ENCODE assay signal across 1 cellular context in the genomic region with DNA sequence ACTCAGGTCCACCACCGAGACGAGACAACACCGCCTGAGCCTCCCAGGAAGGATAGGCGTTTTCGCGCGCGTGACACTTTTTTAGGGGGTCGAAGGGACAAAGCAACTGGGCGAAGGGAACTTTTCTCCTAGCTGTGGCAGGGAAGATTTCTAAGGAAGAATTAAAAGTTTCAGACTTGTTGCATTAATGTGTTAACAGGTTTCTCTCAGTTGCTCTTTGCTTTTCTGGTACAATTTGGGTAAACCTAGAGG.
TF ChIP-seq lines count a peak whose summit lies in the region.

No MANE protein-coding gene starts in this region.

TF ChIP-seq in K562, 482 proteins besides CTCF, POLR2A, EP300 and RAD21 (continued from another document):
- TF ChIP-seq, protein P1, sequence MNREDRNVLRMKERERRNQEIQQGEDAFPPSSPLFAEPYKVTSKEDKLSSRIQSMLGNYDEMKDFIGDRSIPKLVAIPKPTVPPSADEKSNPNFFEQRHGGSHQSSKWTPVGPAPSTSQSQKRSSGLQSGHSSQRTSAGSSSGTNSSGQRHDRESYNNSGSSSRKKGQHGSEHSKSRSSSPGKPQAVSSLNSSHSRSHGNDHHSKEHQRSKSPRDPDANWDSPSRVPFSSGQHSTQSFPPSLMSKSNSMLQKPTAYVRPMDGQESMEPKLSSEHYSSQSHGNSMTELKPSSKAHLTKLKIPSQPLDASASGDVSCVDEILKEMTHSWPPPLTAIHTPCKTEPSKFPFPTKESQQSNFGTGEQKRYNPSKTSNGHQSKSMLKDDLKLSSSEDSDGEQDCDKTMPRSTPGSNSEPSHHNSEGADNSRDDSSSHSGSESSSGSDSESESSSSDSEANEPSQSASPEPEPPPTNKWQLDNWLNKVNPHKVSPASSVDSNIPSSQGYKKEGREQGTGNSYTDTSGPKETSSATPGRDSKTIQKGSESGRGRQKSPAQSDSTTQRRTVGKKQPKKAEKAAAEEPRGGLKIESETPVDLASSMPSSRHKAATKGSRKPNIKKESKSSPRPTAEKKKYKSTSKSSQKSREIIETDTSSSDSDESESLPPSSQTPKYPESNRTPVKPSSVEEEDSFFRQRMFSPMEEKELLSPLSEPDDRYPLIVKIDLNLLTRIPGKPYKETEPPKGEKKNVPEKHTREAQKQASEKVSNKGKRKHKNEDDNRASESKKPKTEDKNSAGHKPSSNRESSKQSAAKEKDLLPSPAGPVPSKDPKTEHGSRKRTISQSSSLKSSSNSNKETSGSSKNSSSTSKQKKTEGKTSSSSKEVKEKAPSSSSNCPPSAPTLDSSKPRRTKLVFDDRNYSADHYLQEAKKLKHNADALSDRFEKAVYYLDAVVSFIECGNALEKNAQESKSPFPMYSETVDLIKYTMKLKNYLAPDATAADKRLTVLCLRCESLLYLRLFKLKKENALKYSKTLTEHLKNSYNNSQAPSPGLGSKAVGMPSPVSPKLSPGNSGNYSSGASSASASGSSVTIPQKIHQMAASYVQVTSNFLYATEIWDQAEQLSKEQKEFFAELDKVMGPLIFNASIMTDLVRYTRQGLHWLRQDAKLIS (CRISPR knock-in tag; IDR thresholded peaks at IDR 0.05): peak; percentile 87; the same call in 1 of the 2 replicates
- TF ChIP-seq MCM7 (IDR thresholded peaks at IDR 0.05) (no peak), EP400 (IDR thresholded peaks at IDR 0.05) (no peak; the same call in 1 of the 2 replicates)
- TF ChIP-seq, protein P2, sequence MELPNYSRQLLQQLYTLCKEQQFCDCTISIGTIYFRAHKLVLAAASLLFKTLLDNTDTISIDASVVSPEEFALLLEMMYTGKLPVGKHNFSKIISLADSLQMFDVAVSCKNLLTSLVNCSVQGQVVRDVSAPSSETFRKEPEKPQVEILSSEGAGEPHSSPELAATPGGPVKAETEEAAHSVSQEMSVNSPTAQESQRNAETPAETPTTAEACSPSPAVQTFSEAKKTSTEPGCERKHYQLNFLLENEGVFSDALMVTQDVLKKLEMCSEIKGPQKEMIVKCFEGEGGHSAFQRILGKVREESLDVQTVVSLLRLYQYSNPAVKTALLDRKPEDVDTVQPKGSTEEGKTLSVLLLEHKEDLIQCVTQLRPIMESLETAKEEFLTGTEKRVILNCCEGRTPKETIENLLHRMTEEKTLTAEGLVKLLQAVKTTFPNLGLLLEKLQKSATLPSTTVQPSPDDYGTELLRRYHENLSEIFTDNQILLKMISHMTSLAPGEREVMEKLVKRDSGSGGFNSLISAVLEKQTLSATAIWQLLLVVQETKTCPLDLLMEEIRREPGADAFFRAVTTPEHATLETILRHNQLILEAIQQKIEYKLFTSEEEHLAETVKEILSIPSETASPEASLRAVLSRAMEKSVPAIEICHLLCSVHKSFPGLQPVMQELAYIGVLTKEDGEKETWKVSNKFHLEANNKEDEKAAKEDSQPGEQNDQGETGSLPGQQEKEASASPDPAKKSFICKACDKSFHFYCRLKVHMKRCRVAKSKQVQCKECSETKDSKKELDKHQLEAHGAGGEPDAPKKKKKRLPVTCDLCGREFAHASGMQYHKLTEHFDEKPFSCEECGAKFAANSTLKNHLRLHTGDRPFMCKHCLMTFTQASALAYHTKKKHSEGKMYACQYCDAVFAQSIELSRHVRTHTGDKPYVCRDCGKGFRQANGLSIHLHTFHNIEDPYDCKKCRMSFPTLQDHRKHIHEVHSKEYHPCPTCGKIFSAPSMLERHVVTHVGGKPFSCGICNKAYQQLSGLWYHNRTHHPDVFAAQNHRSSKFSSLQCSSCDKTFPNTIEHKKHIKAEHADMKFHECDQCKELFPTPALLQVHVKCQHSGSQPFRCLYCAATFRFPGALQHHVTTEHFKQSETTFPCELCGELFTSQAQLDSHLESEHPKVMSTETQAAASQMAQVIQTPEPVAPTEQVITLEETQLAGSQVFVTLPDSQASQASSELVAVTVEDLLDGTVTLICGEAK (IDR thresholded peaks at IDR 0.05): 0 out of 2 replicates have a peak, but pooled peaks have one; percentile 32
- TF ChIP-seq, protein P2 (CRISPR knock-in tag; IDR thresholded peaks at IDR 0.05): no peak
